Comparison of ENCODE assay signal across 8 cellular contexts in genomic region chr16:80824623-80825364, GRCh38. TPM values are rescaled to one million over a fixed set of nuclear protein-coding genes. Genes with fewer than 3 reads are reported as not detected.
DNase-seq lines count a peak whose midpoint lies in the region; ATAC-seq, FAIRE-seq and TF ChIP-seq lines count a peak whose summit lies in the region.

No MANE protein-coding gene starts in this region.

- no peaks in the 10 kb centered on the region for H3K9me3 Mint-ChIP-seq in activated CD4-positive, alpha-beta T cell treated with anti-CD3 and anti-CD28 coated beads, Interleukin-2, amount 10 ng/mL, durations not matched to agents 7 days and 5 days

- peak; percentile 53 to 62 for TF ChIP-seq RAD21 in A549 (conservative IDR thresholded peaks at IDR 0.05 in 1 of 2, IDR thresholded peaks at IDR 0.05 in 1 of 2)

- DNase-seq in A549 (ENCODE audit: low read depth in 1 of 2, low spot score in 1 of 2) (peak; percentile 36 to 74), DND-41 (peak; percentile 35), NB4 (ENCODE audit: low read depth) (peak; percentile 63), germinal center (ENCODE audit: low spot score) (peak; percentile 51)
- peak; percentile 60 for DNase-seq in activated CD4-positive, alpha-beta T cell treated with anti-CD3 and anti-CD28 coated beads, Interleukin-2, amount 10 ng/mL, durations not matched to agents 7 days and 5 days
- DNase-seq in stimulated activated CD4-positive, alpha-beta T cell treated with anti-CD3 and anti-CD28 coated beads, Interleukin-2, amount 100 ng/mL, for 4 hours (ENCODE audit: low read depth): peak; percentile 28

- no peaks in the 10 kb centered on the region for H3K79me2 ChIP-seq in DND-41 (ENCODE audit: insufficient read depth, low read length)

- TF ChIP-seq CTCF in A549 (IDR thresholded peaks at IDR 0.05) (peak; percentile 71), DND-41 (IDR thresholded peaks at IDR 0.05; ENCODE audit: borderline replicate concordance, extremely low read depth, low read length, poor library complexity, severe bottlenecking) (peak; percentile 88), NB4 (IDR thresholded peaks at IDR 0.05; ENCODE audit: low read depth, low read length) (peak; percentile 81)

- H2AFZ ChIP-seq in DND-41 (ENCODE audit: low read depth, low read length): no peak overlapping the region

- H3K27me3 ChIP-seq in DND-41 (ENCODE audit: insufficient read depth, low read length, poor library complexity): peaks cover 10% of the 10 kb centered on the region

- H3K4me1 Mint-ChIP-seq in activated CD4-positive, alpha-beta T cell treated with anti-CD3 and anti-CD28 coated beads, Interleukin-2, amount 10 ng/mL, durations not matched to agents 7 days and 5 days: peaks cover 2% of the 10 kb centered on the region

- CTCF ChIA-PET in A549 (lab: Yijun Ruan, JAX): interaction anchor here (0.6 to 1.8 kb wide), 12 partner anchors 9 to 1040 kb away, joined by 3 to 5 read pairs (median 3); no protein-coding TSS in a partner anchor
- CTCF ChIA-PET in activated CD4-positive, alpha-beta T cell treated with anti-CD3 and anti-CD28 coated beads, Interleukin-2, amount 10 ng/mL, durations not matched to agents 7 days and 5 days (lab: Charles Lee): interaction anchor here (1.5 to 3.8 kb wide), 2 partner anchors 245 to 298 kb away, joined by 3 to 25 read pairs; no protein-coding TSS in a partner anchor

- no peaks in the 10 kb centered on the region for H3K4me1 ChIP-seq in A549
- no peaks in the 10 kb centered on the region for H3K4me1 ChIP-seq in DND-41 (ENCODE audit: insufficient read depth, low read length)

- H4K20me1 ChIP-seq in DND-41 (ENCODE audit: insufficient read depth, low read length): no peaks in the 10 kb centered on the region

- no peak for TF ChIP-seq POLR2A in A549 (IDR thresholded peaks at IDR 0.05; ENCODE audit: low read length)
- no peak for TF ChIP-seq POLR2A in NB4 (IDR thresholded peaks at IDR 0.05; ENCODE audit: extremely low read depth, insufficient read length)

- no peaks in the 10 kb centered on the region for H3K36me3 ChIP-seq in DND-41 (ENCODE audit: insufficient read depth, low read length)

- no peak for TF ChIP-seq EP300 in A549 (IDR thresholded peaks at IDR 0.05)

- H3K4me2 ChIP-seq in A549 (no peak overlapping the region), DND-41 (ENCODE audit: insufficient read depth, low read length) (no peak overlapping the region)

- H3K27me3 Mint-ChIP-seq in activated CD4-positive, alpha-beta T cell treated with anti-CD3 and anti-CD28 coated beads, Interleukin-2, amount 10 ng/mL, durations not matched to agents 7 days and 5 days: peaks cover 20% of the 10 kb centered on the region

- H3K9ac ChIP-seq in DND-41 (ENCODE audit: low read depth, low read length): no peak overlapping the region

- H3K27ac ChIP-seq in A549 (no peak overlapping the region), DND-41 (ENCODE audit: low read length) (no peak overlapping the region)

- WGBS in A549 (ENCODE audit: missing lambda C conversion rate): 20% methylated on average over 5 of the region's 5 CpGs

- peaks cover 13% of the 10 kb centered on the region for H3K9me3 ChIP-seq in A549
- no peaks in the 10 kb centered on the region for H3K9me3 ChIP-seq in DND-41 (ENCODE audit: insufficient read depth, low read length, severe bottlenecking)

- POLR2A ChIA-PET in A549 (lab: Yijun Ruan, JAX): no interaction called here
- POLR2A ChIA-PET in activated CD4-positive, alpha-beta T cell treated with anti-CD3 and anti-CD28 coated beads, Interleukin-2, amount 10 ng/mL, durations not matched to agents 7 days and 5 days (lab: Charles Lee): no interaction called here

- ATAC-seq in A549: peak in 1 of 2 experiments; percentile 56; a peak in 2 of 6 replicates
- ATAC-seq in DND-41 (ENCODE audit: insufficient read depth, low read depth): no peak
- no peak for ATAC-seq in GM18517 (IDR thresholded peaks at IDR 0.05; ENCODE audit: unreplicated experiment)
- no peak for ATAC-seq in HG03460 (IDR thresholded peaks at IDR 0.05; ENCODE audit: unreplicated experiment)

- H3K4me3 ChIP-seq in A549 (no peak overlapping the region), DND-41 (ENCODE audit: low read depth in 1 of 2, low read length in 2 of 2) (no peak overlapping the region), NB4 (ENCODE audit: low read depth, low read length) (no peak overlapping the region)

- no peak overlapping the region for H3K4me3 Mint-ChIP-seq in activated CD4-positive, alpha-beta T cell treated with anti-CD3 and anti-CD28 coated beads, Interleukin-2, amount 10 ng/mL, durations not matched to agents 7 days and 5 days

- no peak overlapping the region for H3K27ac Mint-ChIP-seq in activated CD4-positive, alpha-beta T cell treated with anti-CD3 and anti-CD28 coated beads, Interleukin-2, amount 10 ng/mL, durations not matched to agents 7 days and 5 days

- no peaks in the 10 kb centered on the region for H3K36me3 Mint-ChIP-seq in activated CD4-positive, alpha-beta T cell treated with anti-CD3 and anti-CD28 coated beads, Interleukin-2, amount 10 ng/mL, durations not matched to agents 7 days and 5 days (ENCODE audit: low read depth)

- FAIRE-seq in A549 (lab: Jason Lieb, UNC): peak; percentile 90

TF ChIP-seq in A549, 52 proteins besides CTCF, POLR2A, EP300 and RAD21:
- TF ChIP-seq, protein P1, sequence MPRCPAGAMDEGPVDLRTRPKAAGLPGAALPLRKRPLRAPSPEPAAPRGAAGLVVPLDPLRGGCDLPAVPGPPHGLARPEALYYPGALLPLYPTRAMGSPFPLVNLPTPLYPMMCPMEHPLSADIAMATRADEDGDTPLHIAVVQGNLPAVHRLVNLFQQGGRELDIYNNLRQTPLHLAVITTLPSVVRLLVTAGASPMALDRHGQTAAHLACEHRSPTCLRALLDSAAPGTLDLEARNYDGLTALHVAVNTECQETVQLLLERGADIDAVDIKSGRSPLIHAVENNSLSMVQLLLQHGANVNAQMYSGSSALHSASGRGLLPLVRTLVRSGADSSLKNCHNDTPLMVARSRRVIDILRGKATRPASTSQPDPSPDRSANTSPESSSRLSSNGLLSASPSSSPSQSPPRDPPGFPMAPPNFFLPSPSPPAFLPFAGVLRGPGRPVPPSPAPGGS (IDR thresholded peaks at IDR 0.05): no peak
- TF ChIP-seq SMC3 (IDR thresholded peaks at IDR 0.05): peak; percentile 40; the same call in 2 of the 3 replicates

RNA-seq across cellular contexts. Expression of gene CDYL2, which starts 20.4 kb away (rescaled TPM):
- polyA plus RNA-seq in A549 (2011; rRNA removed): 0.09 and 0.10 TPM in 2 replicates
- 0.04 TPM in 2 replicates for polyA plus RNA-seq in A549 (2012; cell fraction: cytosol; rRNA removed)
- polyA plus RNA-seq in A549 (2012; cell fraction: nucleus; rRNA removed): 0.05 and 0.07 TPM in 2 replicates
- 0.03 to 0.07 TPM (median 0.05 TPM) in 3 replicates for polyA plus RNA-seq in A549 (2017; fragmentation: RNase III; extraction: RNeasy Plus Mini Kit Qiagen cat#74134 plus additional on column Dnase treatment)
- 0.19 and 0.95 TPM in 2 replicates for polyA minus RNA-seq in A549 (2011; rRNA and poly(A)+ RNA removed)
- total RNA-seq in activated CD4-positive, alpha-beta T cell treated with anti-CD3 and anti-CD28 coated beads, Interleukin-2, amount 10 ng/mL, durations not matched to agents 7 days and 5 days: 10 to 100 TPM; 40.7 to 49.0 TPM
